Comparison of ENCODE assay signal across 1 cellular context in the genomic region with DNA sequence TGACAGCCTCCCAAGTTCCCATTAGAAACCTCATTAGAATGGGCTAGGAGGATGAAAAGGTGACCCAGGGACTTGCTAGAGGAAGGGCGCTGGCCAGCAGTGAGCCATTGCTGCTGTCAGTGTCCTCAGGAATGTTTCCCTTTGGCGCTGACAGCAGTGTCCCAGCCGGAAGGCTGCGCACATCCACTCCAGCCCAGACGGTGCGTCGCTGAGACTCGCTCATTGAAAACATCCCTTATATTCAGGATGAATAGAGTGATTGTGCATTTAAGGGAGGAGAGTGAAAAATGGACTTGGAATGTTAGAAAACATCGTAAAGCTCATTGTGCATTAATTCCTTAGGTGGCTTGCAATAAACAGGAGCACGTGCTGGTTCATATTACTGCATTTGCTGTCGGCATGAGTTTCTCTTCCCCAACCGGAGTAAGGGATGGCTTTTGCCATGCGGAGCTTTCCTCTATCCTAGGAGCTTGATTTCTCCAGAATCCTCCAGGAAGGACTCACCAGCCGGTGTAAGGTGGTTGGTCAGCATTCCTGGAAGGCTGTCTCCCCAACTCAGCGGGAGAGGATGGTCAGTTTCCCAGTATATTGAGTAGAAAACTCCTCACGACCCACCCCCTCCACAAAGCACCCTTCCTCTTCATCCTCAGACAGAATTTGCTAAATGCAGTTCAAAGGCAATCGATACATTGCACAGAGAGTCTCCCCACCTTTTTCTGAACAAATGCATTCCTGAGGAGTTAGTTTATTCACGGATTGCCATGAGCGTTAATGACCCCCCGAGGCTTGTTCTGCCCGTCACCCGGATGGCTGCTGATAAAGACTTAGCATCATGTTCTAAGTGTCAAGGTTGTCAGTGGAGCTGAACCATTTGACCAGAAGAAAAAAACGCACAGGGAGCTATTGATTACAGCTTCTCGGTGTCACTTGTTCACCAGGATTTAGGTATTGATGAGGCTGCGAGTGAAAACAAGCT.
TF ChIP-seq lines count a peak whose summit lies in the region.

No MANE protein-coding gene starts in this region.

TF ChIP-seq in SK-N-SH, 30 proteins besides CTCF, POLR2A, EP300 and RAD21 (continued from another document):
- TF ChIP-seq REST (IDR thresholded peaks at IDR 0.05; ENCODE audit: low read depth, low read length) = no peak
- no peak for TF ChIP-seq RCOR1 (IDR thresholded peaks at IDR 0.05; ENCODE audit: low read length)
- no peak for TF ChIP-seq PBX3 (IDR thresholded peaks at IDR 0.05)
- TF ChIP-seq ELF1 (IDR thresholded peaks at IDR 0.05) = no peak
- no peak for TF ChIP-seq GATA2 (CRISPR knock-in tag; IDR thresholded peaks at IDR 0.05)
- no peak for TF ChIP-seq TCF12 (IDR thresholded peaks at IDR 0.05)
- no peak for TF ChIP-seq RXRA (IDR thresholded peaks at IDR 0.05; ENCODE audit: borderline replicate concordance, low read depth)
- TF ChIP-seq JUND (IDR thresholded peaks at IDR 0.05) = no peak
- TF ChIP-seq USF2 (IDR thresholded peaks at IDR 0.05; ENCODE audit: borderline replicate concordance, low read depth, low read length) = no peak
- TF ChIP-seq FOSL2 (IDR thresholded peaks at IDR 0.05; ENCODE audit: borderline replicate concordance, low read depth) = no peak
- no peak for TF ChIP-seq GABPA (IDR thresholded peaks at IDR 0.05; ENCODE audit: low read depth)
